ENCODE assay signal across 30 cellular contexts in the genomic region with DNA sequence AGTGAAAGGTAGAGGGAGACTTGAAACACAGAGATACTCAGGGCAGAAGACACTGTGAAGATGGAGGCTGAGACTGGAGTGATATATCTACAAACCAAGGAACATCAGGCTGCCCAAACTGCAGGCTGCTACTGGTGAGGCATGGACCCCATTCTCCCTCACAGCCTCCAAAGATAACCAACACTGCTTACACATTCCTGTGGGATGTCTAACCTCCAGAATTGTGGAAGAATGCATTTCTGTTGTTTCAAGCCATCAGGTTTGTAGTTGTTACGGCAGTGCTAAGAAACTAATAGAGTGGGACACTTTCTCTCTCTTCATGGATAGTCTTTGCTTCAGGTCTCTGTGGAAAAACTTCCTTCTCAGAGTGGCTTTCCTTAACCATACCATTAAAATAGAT.
A peak's percentile ranks its signal among the peaks of the same experiment; 100 is the strongest.
DNase-seq lines count a peak whose midpoint lies in the region; ATAC-seq, FAIRE-seq and TF ChIP-seq lines count a peak whose summit lies in the region.
"Had no signal": no experiment of that assay in that cellular context is flagged by ENCODE, and none has a peak within 500 bp of the region (broad histone marks: within the 10 kb centered on the region; RNA-seq: fewer than 3 reads in every experiment).

No MANE protein-coding gene starts in this region.

- H3K79me2 ChIP-seq in astrocyte (ENCODE audit: insufficient read depth, low read length): no peaks in the 10 kb centered on the region

- peak; percentile 13 for FAIRE-seq in astrocyte (lab: Jason Lieb, UNC)
- FAIRE-seq: GM12878 had no signal

- H3K9me3 ChIP-seq in IMR-90 (ENCODE audit: control insufficient read depth, insufficient read depth, low read length): no peaks in the 10 kb centered on the region
- no peaks in the 10 kb centered on the region for H3K9me3 ChIP-seq in astrocyte (ENCODE audit: insufficient read depth, low read depth, low read length)
- H3K9me3 ChIP-seq: BLaER1 treated with 17β-estradiol and CSF1 and Interleukin-3, amounts not matched to agents 10 nM and 100 nM; right atrium auricular region; transverse colon had no signal

- no peaks in the 10 kb centered on the region for H3K79me1 ChIP-seq in IMR-90 (ENCODE audit: low read depth in 1 of 2, low read length in 2 of 2)

- 0 out of 2 replicates have a peak overlapping the region, but pooled peaks have one; percentile 16 for H2BK20ac ChIP-seq in IMR-90 (ENCODE audit: low read depth, low read length)

- H3K36me3 Mint-ChIP-seq in astrocyte (ENCODE audit: low read depth, unreplicated experiment): no peaks in the 10 kb centered on the region

- H3K9me3 Mint-ChIP-seq in astrocyte (ENCODE audit: unreplicated experiment): no peaks in the 10 kb centered on the region
- H3K9me3 Mint-ChIP-seq: activated naive CD8-positive, alpha-beta T cell treated with anti-CD3 and anti-CD28 coated beads, Interleukin-2, amount 50 U/mL, for 24 hours; effector memory CD8-positive, alpha-beta T cell; T-helper 2 cell treated with Interferon-gamma antibody and Interleukin-4, amounts not matched to agents 5 μg/mL and 100 μg/mL, for 36 hours had no signal

- H3K4ac ChIP-seq in IMR-90 (ENCODE audit: low read depth, low read length): no peak overlapping the region

- no peak for TF ChIP-seq POLR2A in IMR-90 (IDR thresholded peaks at IDR 0.05; ENCODE audit: low read depth, low read length)

- WGBS in IMR-90 (ENCODE audit: extremely low coverage in 2 of 2, insufficient read length in 1 of 2), 2 experiments: no CpG with 5 or more reads among the region's 1 CpG

- no peak overlapping the region for H4K5ac ChIP-seq in IMR-90 (ENCODE audit: low read depth, low read length)

- H4K91ac ChIP-seq in IMR-90 (ENCODE audit: insufficient read depth, low read depth, low read length): no peak overlapping the region

- BruUV-seq in IMR-90 (replicated peaks; lab: Mats Ljungman, UMichigan): no TSS peak

- H3K9me1 ChIP-seq in IMR-90 (ENCODE audit: insufficient read depth, low read length): peaks cover 3% of the 10 kb centered on the region; the same call in 1 of the 2 replicates

- H3K4me2 ChIP-seq in IMR-90 (ENCODE audit: low read depth, low read length) (no peak overlapping the region; the same call in 1 of the 2 replicates), astrocyte (ENCODE audit: low read length) (peak overlapping the region; percentile 18)
- H3K4me2 ChIP-seq: BLaER1 treated with 17β-estradiol and CSF1 and Interleukin-3, amounts not matched to agents 10 nM and 100 nM; smooth muscle cell had no signal

- in situ Hi-C loops in IMR-90 (cut with MboI; ENCODE audit: low sequenced_read_pairs) (no loop called here), GM13977 (cut with MboI; ENCODE audit: low pct_unique_long_range_greater_than_20kb, low sequenced_read_pairs, unreplicated experiment) (no loop called here)

- no peak overlapping the region for H2AK9ac ChIP-seq in IMR-90 (replicated peaks; ENCODE audit: low read depth, low read length, poor library complexity)

- CTCF ChIA-PET in IMR-90 (lab: Yijun Ruan, JAX): no interaction called here

- no peak overlapping the region for H3K27ac ChIP-seq in IMR-90 (ENCODE audit: insufficient read depth, low read length)
- no peak overlapping the region for H3K27ac ChIP-seq in astrocyte (ENCODE audit: low read depth, low read length)
- H3K27ac ChIP-seq: BLaER1 treated with 17β-estradiol and CSF1 and Interleukin-3, amounts not matched to agents 10 nM and 100 nM; heart right ventricle; right atrium auricular region; transverse colon had no signal

- no peaks in the 10 kb centered on the region for H3K27me3 ChIP-seq in IMR-90 (ENCODE audit: control insufficient read depth, insufficient read depth, low read length)
- no peaks in the 10 kb centered on the region for H3K27me3 ChIP-seq in astrocyte (ENCODE audit: insufficient read depth, low read length)
- H3K27me3 ChIP-seq: BLaER1 treated with 17β-estradiol and CSF1 and Interleukin-3, amounts not matched to agents 10 nM and 100 nM; heart right ventricle; right atrium auricular region; transverse colon had no signal

- H3K9ac ChIP-seq in IMR-90 (ENCODE audit: low read depth, low read length): no peak overlapping the region
- no peak overlapping the region for H3K9ac ChIP-seq in astrocyte (ENCODE audit: low read length)
- H3K9ac ChIP-seq: BLaER1 treated with 17β-estradiol and CSF1 and Interleukin-3, amounts not matched to agents 10 nM and 100 nM had no signal

- POLR2A ChIA-PET in IMR-90 (lab: Charles Lee; ENCODE audit: unreplicated experiment): no interaction called here

- H4K20me1 ChIP-seq in IMR-90 (ENCODE audit: insufficient read depth, low read length) (no peaks in the 10 kb centered on the region), astrocyte (ENCODE audit: insufficient read depth, low read length) (no peaks in the 10 kb centered on the region)
- H4K20me1 ChIP-seq: BLaER1 treated with 17β-estradiol and CSF1 and Interleukin-3, amounts not matched to agents 10 nM and 100 nM had no signal

- H2BK120ac ChIP-seq in IMR-90 (ENCODE audit: low read depth, low read length): peak overlapping the region; percentile 24

- no peak overlapping the region for H3K4me3 Mint-ChIP-seq in astrocyte (ENCODE audit: unreplicated experiment)
- H3K4me3 Mint-ChIP-seq: activated naive CD8-positive, alpha-beta T cell treated with anti-CD3 and anti-CD28 coated beads, Interleukin-2, amount 50 U/mL, for 24 hours; effector memory CD8-positive, alpha-beta T cell; T-helper 2 cell treated with Interferon-gamma antibody and Interleukin-4, amounts not matched to agents 5 μg/mL and 100 μg/mL, for 36 hours had no signal

- H3K56ac ChIP-seq in IMR-90 (ENCODE audit: extremely low read depth, insufficient read depth, low read length): no peak overlapping the region

- no peak overlapping the region for H3K23ac ChIP-seq in IMR-90 (ENCODE audit: low read depth, low read length)

- H2AK5ac ChIP-seq in IMR-90 (ENCODE audit: low read depth, low read length): no peak overlapping the region

- ATAC-seq in IMR-90 (ENCODE audit: low read depth) (peak; percentile 81), HG02610 (IDR thresholded peaks at IDR 0.05; ENCODE audit: unreplicated experiment) (no peak), HG03460 (IDR thresholded peaks at IDR 0.05; ENCODE audit: unreplicated experiment) (no peak)
- ATAC-seq: activated naive CD8-positive, alpha-beta T cell treated with anti-CD3 and anti-CD28 coated beads, Interleukin-2, amount 50 U/mL, for 24 hours; effector memory CD8-positive, alpha-beta T cell; GM12878; heart right ventricle; left colon had no signal

- H3K27ac Mint-ChIP-seq in astrocyte (ENCODE audit: unreplicated experiment): peak overlapping the region; percentile 99
- H3K27ac Mint-ChIP-seq: activated naive CD8-positive, alpha-beta T cell treated with anti-CD3 and anti-CD28 coated beads, Interleukin-2, amount 50 U/mL, for 24 hours; effector memory CD8-positive, alpha-beta T cell; T-helper 2 cell treated with Interferon-gamma antibody and Interleukin-4, amounts not matched to agents 5 μg/mL and 100 μg/mL, for 36 hours had no signal

- no peak for TF ChIP-seq CTCF in IMR-90 (conservative IDR thresholded peaks at IDR 0.05; ENCODE audit: low read depth, low read length)
- no peak for TF ChIP-seq CTCF in astrocyte (IDR thresholded peaks at IDR 0.05; ENCODE audit: insufficient read depth, low read depth, low read length)
- no peak for TF ChIP-seq CTCF in GM13977 (IDR thresholded peaks at IDR 0.05; ENCODE audit: extremely low read depth, insufficient read depth, missing control alignments)

- H3K4me3 ChIP-seq in IMR-90 (ENCODE audit: insufficient read depth, low read depth, low read length): no peak overlapping the region
- H3K4me3 ChIP-seq in astrocyte (ENCODE audit: insufficient read depth, low read depth, low read length): no peak overlapping the region
- H3K4me3 ChIP-seq: BLaER1 treated with 17β-estradiol and CSF1 and Interleukin-3, amounts not matched to agents 10 nM and 100 nM; GM12878; heart right ventricle; right atrium auricular region; smooth muscle cell; transverse colon had no signal

- no peaks in the 10 kb centered on the region for H3K27me3 Mint-ChIP-seq in astrocyte (ENCODE audit: low read depth, unreplicated experiment)

- H4K8ac ChIP-seq in IMR-90 (ENCODE audit: low read depth in 2 of 2, low read length in 2 of 2): no peak overlapping the region

- TF ChIP-seq RAD21 in IMR-90 (IDR thresholded peaks at IDR 0.05; ENCODE audit: low read length): no peak

- H3K4me1 ChIP-seq in IMR-90 (ENCODE audit: control insufficient read depth, insufficient read depth, low read length) (0 out of 2 replicates have a peak, but pooled peaks cover 3% of the 10 kb centered on the region), astrocyte (ENCODE audit: insufficient read depth, low read length) (peaks cover 15% of the 10 kb centered on the region)
- H3K4me1 ChIP-seq: heart right ventricle, right atrium auricular region, transverse colon had no signal

- dilution Hi-C loops in IMR-90 (cut with HindIII; ENCODE audit: low sequenced_read_pairs, unreplicated experiment): no loop called here

- H2AFZ ChIP-seq in IMR-90 (replicated peaks; ENCODE audit: low read length, poor library complexity): peak overlapping the region; percentile 61
- H2AFZ ChIP-seq in astrocyte (ENCODE audit: low read depth, low read length): no peak overlapping the region

- H3K36me3 ChIP-seq in IMR-90 (ENCODE audit: control insufficient read depth, insufficient read depth, low read length) (no peaks in the 10 kb centered on the region), astrocyte (ENCODE audit: insufficient read depth, low read length) (no peaks in the 10 kb centered on the region)
- H3K36me3 ChIP-seq: BLaER1 treated with 17β-estradiol and CSF1 and Interleukin-3, amounts not matched to agents 10 nM and 100 nM; heart right ventricle; right atrium auricular region; transverse colon had no signal

- H3K4me1 Mint-ChIP-seq in astrocyte (ENCODE audit: low read depth, unreplicated experiment): peaks cover 47% of the 10 kb centered on the region
- H3K4me1 Mint-ChIP-seq: activated naive CD8-positive, alpha-beta T cell treated with anti-CD3 and anti-CD28 coated beads, Interleukin-2, amount 50 U/mL, for 24 hours had no signal

- peak; percentile 17 for DNase-seq in Daoy (ENCODE audit: low read depth)
- peak; percentile 64 for DNase-seq in IMR-90
- peak; percentile 84 for DNase-seq in astrocyte (ENCODE audit: low read depth)
- DNase-seq in kidney tubule cell (ENCODE audit: low spot score): peak; percentile 37
- no peak for DNase-seq in activated CD4-positive, CD25-positive, alpha-beta regulatory T cell treated with anti-CD3 and anti-CD28 coated beads, Interleukin-2, amount 50 U/mL, for 72 hours
- DNase-seq in GM13977 (ENCODE audit: low spot score): no peak
- DNase-seq: ACHN; activated CD4-positive, alpha-beta T cell treated with anti-CD3 and anti-CD28 coated beads for 4 hours; activated naive CD8-positive, alpha-beta T cell treated with anti-CD3 and anti-CD28 coated beads, Interleukin-2, amount 50 U/mL, for 24 hours; activated T-cell treated with anti-CD3 and anti-CD28 coated beads, Interleukin-2, amount 50 U/mL, for 1 hour; cortex of kidney; effector memory CD8-positive, alpha-beta T cell; erythroblast; heart right ventricle; KBM-7; left colon; MM.1S; NCI-H1417; NCI-H2081; NCI-H446; NCI-H774; stimulated activated CD4-positive, alpha-beta T cell treated with anti-CD3 and anti-CD28 coated beads, Interleukin-2, amount 100 ng/mL, for 24 hours; transverse colon had no signal

- H2BK5ac ChIP-seq in IMR-90 (ENCODE audit: low read depth, low read length, poor library complexity, severe bottlenecking): no peak overlapping the region

- intact Hi-C loops in IMR-90 (cut with micrococcal nuclease): no loop called here

- H2BK15ac ChIP-seq in IMR-90 (ENCODE audit: low read depth, low read length): no peak overlapping the region

- H3K14ac ChIP-seq in IMR-90 (replicated peaks; ENCODE audit: low read depth, low read length): no peak overlapping the region

- H3K18ac ChIP-seq in IMR-90 (ENCODE audit: low read depth, low read length): no peak overlapping the region

Comparison
In these comparisons a context has a peak if more than half of its experiments do, and no peak if none do; other contexts are left out.
1. DNase-seq: peak in Daoy (single experiment), IMR-90 (single experiment), astrocyte (single experiment) and kidney tubule cell (single experiment); none in activated CD4-positive, CD25-positive, alpha-beta regulatory T cell treated with anti-CD3 and anti-CD28 coated beads, Interleukin-2, amount 50 U/mL, for 72 hours (single experiment) and GM13977 (single experiment).